In the genomic region with DNA sequence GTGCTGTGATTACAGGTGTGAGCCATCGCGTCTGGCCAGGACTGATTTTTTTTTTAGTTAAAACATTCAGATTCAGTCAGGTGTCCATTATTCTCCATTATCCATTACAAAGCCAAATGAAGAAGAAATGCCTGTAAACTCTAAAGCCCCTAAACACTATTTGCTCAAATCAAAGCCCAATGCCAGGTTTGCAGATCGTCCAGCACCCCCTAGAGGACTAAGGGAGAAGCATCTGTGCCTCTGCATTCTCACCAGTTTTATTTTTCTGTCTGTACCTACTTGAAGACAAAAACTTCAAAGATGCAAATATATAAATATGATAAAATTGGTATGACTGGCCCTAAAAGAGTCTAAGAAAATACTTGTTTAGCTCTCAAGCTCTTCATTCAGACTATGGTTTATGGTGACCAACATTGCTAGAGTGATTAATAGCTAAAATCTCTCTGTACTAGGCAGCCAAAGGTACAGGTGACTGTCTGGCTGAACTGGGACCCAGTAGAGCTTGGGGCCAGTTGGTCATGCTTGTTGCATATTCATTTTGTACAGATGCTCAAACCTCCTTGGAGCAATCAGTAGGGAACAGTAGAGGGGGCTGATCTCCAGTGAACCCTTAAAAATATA, we compare ENCODE assay signal across 8 cellular contexts.
DNase-seq lines count a peak whose midpoint lies in the region; ATAC-seq and TF ChIP-seq lines count a peak whose summit lies in the region.

No MANE protein-coding gene starts in this region.

- DNase-seq in NCI-H1436 (lab: John Stamatoyannopoulos, UW) = peak; percentile 33
- DNase-seq in NCI-H1436 treated with DMSO at 0.1 percent for 48 hours (lab: John Stamatoyannopoulos, UW) = no peak
- DNase-seq in IMR-90 = peak; percentile 59
- DNase-seq in SW480 (ENCODE audit: low spot score) = peak; percentile 31
- DNase-seq in foreskin fibroblast = peak in 1 of 2 donors; percentile 72
- peak; percentile 31 for DNase-seq in stimulated activated CD8-positive, alpha-beta memory T cell treated with anti-CD3 and anti-CD28 coated beads, Interleukin-4, amount 100 ng/mL, for 48 hours
- no peak for DNase-seq in glomerular visceral epithelial cell (ENCODE audit: extremely low spot score)

- H3K56ac ChIP-seq in IMR-90 (ENCODE audit: extremely low read depth, insufficient read depth, low read length) = no peak overlapping the region

- no peaks in the 10 kb centered on the region for H3K79me1 ChIP-seq in IMR-90 (ENCODE audit: low read depth in 1 of 2, low read length in 2 of 2)

- no peak for TF ChIP-seq POLR2A in IMR-90 (IDR thresholded peaks at IDR 0.05; ENCODE audit: low read depth, low read length)

- peak; percentile 86 for TF ChIP-seq CTCF in IMR-90 (conservative IDR thresholded peaks at IDR 0.05; ENCODE audit: low read depth, low read length)
- peak; percentile 81 for TF ChIP-seq CTCF in foreskin fibroblast (IDR thresholded peaks at IDR 0.05; ENCODE audit: low read depth, low read length)

- POLR2A ChIA-PET in IMR-90 (lab: Charles Lee; ENCODE audit: unreplicated experiment) = no interaction called here

- no peaks in the 10 kb centered on the region for H4K20me1 ChIP-seq in IMR-90 (ENCODE audit: insufficient read depth, low read length)

- in situ Hi-C loops in IMR-90 (cut with MboI; ENCODE audit: low sequenced_read_pairs) = no loop called here

- no peak overlapping the region for H2BK15ac ChIP-seq in IMR-90 (ENCODE audit: low read depth, low read length)

- H3K27ac ChIP-seq in IMR-90 (ENCODE audit: insufficient read depth, low read length) = no peak overlapping the region

- H3K18ac ChIP-seq in IMR-90 (ENCODE audit: low read depth, low read length) = no peak overlapping the region

- 0 out of 2 replicates have a peak, but pooled peaks cover 1% of the 10 kb centered on the region for H3K36me3 ChIP-seq in IMR-90 (ENCODE audit: control insufficient read depth, insufficient read depth, low read length)

- H2BK120ac ChIP-seq in IMR-90 (ENCODE audit: low read depth, low read length) = no peak overlapping the region

- WGBS in IMR-90 (ENCODE audit: extremely low coverage in 2 of 2, insufficient read length in 1 of 2), 2 experiments = 100% methylated on average over 2 of the region's 3 CpGs; no CpG with 5 or more reads in 1 of the 2 experiments

- no peak overlapping the region for H3K9ac ChIP-seq in IMR-90 (ENCODE audit: low read depth, low read length)

- intact Hi-C loops in IMR-90 (cut with micrococcal nuclease) = loop anchor here (1.0 kb wide), 2 partner anchors 71 to 229 kb away; no protein-coding TSS in a partner anchor

- peak; percentile 80 for TF ChIP-seq RAD21 in IMR-90 (IDR thresholded peaks at IDR 0.05; ENCODE audit: low read length)

- ATAC-seq in IMR-90 (ENCODE audit: low read depth) (peak; percentile 55), GM18502 (IDR thresholded peaks at IDR 0.05; ENCODE audit: poor library complexity, unreplicated experiment) (no peak)

- no peak overlapping the region for H2AK5ac ChIP-seq in IMR-90 (ENCODE audit: low read depth, low read length)

- H3K4me2 ChIP-seq in IMR-90 (ENCODE audit: low read depth, low read length) = no peak overlapping the region

- H3K4ac ChIP-seq in IMR-90 (ENCODE audit: low read depth, low read length) = peak overlapping the region; percentile 38; the same call in 1 of the 2 replicates

- H2AK9ac ChIP-seq in IMR-90 (replicated peaks; ENCODE audit: low read depth, low read length, poor library complexity) = no peak overlapping the region

- H2BK20ac ChIP-seq in IMR-90 (ENCODE audit: low read depth, low read length) = no peak overlapping the region

- dilution Hi-C loops in IMR-90 (cut with HindIII; ENCODE audit: low sequenced_read_pairs, unreplicated experiment) = no loop called here

- peak overlapping the region in 1 of 2 experiments; percentile 12; a peak in 1 of 4 replicates for H4K8ac ChIP-seq in IMR-90 (ENCODE audit: low read depth in 2 of 2, low read length in 2 of 2)

- H3K4me3 ChIP-seq in IMR-90 (ENCODE audit: insufficient read depth, low read depth, low read length) (no peak overlapping the region), foreskin fibroblast (ENCODE audit: low read depth in 1 of 2, low read length in 2 of 2) (no peak overlapping the region)

- H3K9me1 ChIP-seq in IMR-90 (ENCODE audit: insufficient read depth, low read length) = peaks cover 13% of the 10 kb centered on the region

- no peaks in the 10 kb centered on the region for H3K9me3 ChIP-seq in IMR-90 (ENCODE audit: control insufficient read depth, insufficient read depth, low read length)

- H2AFZ ChIP-seq in IMR-90 (replicated peaks; ENCODE audit: low read length, poor library complexity) = no peak overlapping the region

- CTCF ChIA-PET in IMR-90 (lab: Yijun Ruan, JAX) = interaction anchor here (0.6 to 2.3 kb wide), 8 partner anchors 9 to 229 kb away, joined by 3 to 8 read pairs (median 3); no protein-coding TSS in a partner anchor

- no peaks in the 10 kb centered on the region for H3K27me3 ChIP-seq in IMR-90 (ENCODE audit: control insufficient read depth, insufficient read depth, low read length)

- no TSS peak for BruUV-seq in IMR-90 (replicated peaks; lab: Mats Ljungman, UMichigan)

- H4K91ac ChIP-seq in IMR-90 (ENCODE audit: insufficient read depth, low read depth, low read length) = no peak overlapping the region

- H3K23ac ChIP-seq in IMR-90 (ENCODE audit: low read depth, low read length) = no peak overlapping the region

- no peak overlapping the region for H2BK5ac ChIP-seq in IMR-90 (ENCODE audit: low read depth, low read length, poor library complexity, severe bottlenecking)

- peaks cover 29% of the 10 kb centered on the region for H3K4me1 ChIP-seq in IMR-90 (ENCODE audit: control insufficient read depth, insufficient read depth, low read length)

- no peak overlapping the region for H3K14ac ChIP-seq in IMR-90 (replicated peaks; ENCODE audit: low read depth, low read length)

- H4K5ac ChIP-seq in IMR-90 (ENCODE audit: low read depth, low read length) = no peak overlapping the region

TF ChIP-seq in IMR-90, 13 proteins besides CTCF, POLR2A, EP300 and RAD21:
- no peak for TF ChIP-seq NFE2L2 (IDR thresholded peaks at IDR 0.05; ENCODE audit: low read depth, low read length)
- TF ChIP-seq, protein P1, sequence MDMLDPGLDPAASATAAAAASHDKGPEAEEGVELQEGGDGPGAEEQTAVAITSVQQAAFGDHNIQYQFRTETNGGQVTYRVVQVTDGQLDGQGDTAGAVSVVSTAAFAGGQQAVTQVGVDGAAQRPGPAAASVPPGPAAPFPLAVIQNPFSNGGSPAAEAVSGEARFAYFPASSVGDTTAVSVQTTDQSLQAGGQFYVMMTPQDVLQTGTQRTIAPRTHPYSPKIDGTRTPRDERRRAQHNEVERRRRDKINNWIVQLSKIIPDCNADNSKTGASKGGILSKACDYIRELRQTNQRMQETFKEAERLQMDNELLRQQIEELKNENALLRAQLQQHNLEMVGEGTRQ (IDR thresholded peaks at IDR 0.05; ENCODE audit: low read depth, low read length) = no peak
- TF ChIP-seq, protein P2, sequence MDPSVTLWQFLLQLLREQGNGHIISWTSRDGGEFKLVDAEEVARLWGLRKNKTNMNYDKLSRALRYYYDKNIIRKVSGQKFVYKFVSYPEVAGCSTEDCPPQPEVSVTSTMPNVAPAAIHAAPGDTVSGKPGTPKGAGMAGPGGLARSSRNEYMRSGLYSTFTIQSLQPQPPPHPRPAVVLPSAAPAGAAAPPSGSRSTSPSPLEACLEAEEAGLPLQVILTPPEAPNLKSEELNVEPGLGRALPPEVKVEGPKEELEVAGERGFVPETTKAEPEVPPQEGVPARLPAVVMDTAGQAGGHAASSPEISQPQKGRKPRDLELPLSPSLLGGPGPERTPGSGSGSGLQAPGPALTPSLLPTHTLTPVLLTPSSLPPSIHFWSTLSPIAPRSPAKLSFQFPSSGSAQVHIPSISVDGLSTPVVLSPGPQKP (IDR thresholded peaks at IDR 0.05; ENCODE audit: borderline replicate concordance, low read depth, low read length) = no peak
- peak; percentile 79 for TF ChIP-seq SMC3 (IDR thresholded peaks at IDR 0.05; ENCODE audit: low read depth, low read length)
- TF ChIP-seq CHD1 (IDR thresholded peaks at IDR 0.05; ENCODE audit: low read depth, low read length) = no peak
- TF ChIP-seq BHLHE40 (IDR thresholded peaks at IDR 0.05; ENCODE audit: low read depth, low read length) = no peak

Comparison
In these comparisons a context has a peak if more than half of its experiments do, and no peak if none do; other contexts are left out.
1. DNase-seq: peak in NCI-H1436 (single experiment), IMR-90 (single experiment), SW480 (single experiment) and stimulated activated CD8-positive, alpha-beta memory T cell treated with anti-CD3 and anti-CD28 coated beads, Interleukin-4, amount 100 ng/mL, for 48 hours (single experiment); none in NCI-H1436 treated with DMSO at 0.1 percent for 48 hours (single experiment) and glomerular visceral epithelial cell (single experiment).